ENCODE assay signal across 11 cellular contexts in genomic region chrX:45714864-45715263, GRCh38.
DNase-seq lines count a peak whose midpoint lies in the region; ATAC-seq, FAIRE-seq and TF ChIP-seq lines count a peak whose summit lies in the region.
"Had no signal": no experiment of that assay in that cellular context is flagged by ENCODE, and none has a peak within 500 bp of the region (broad histone marks: within the 10 kb centered on the region; RNA-seq: fewer than 3 reads in every experiment).

No MANE protein-coding gene starts in this region.

- peaks cover 29% of the 10 kb centered on the region for H3K4me1 ChIP-seq in RWPE2 (ENCODE audit: insufficient read depth, poor library complexity, severe bottlenecking)

- no peak for TF ChIP-seq CTCF in RWPE2 (IDR thresholded peaks at IDR 0.05; ENCODE audit: poor library complexity, severe bottlenecking)

- no peak for TF ChIP-seq POLR2A in GM12892 (IDR thresholded peaks at IDR 0.05; ENCODE audit: low read depth, low read length)

- FAIRE-seq in GM12892 (lab: Jason Lieb, UNC): peak; percentile 5
- FAIRE-seq: islet of Langerhans had no signal

- no peaks in the 10 kb centered on the region for H3K9me3 ChIP-seq in RWPE2 (ENCODE audit: severe bottlenecking)

- 0 out of 3 replicates have a peak, but pooled peaks have one; percentile 11 for ATAC-seq in RWPE2 (ENCODE audit: low read depth)
- ATAC-seq in HG03521 (IDR thresholded peaks at IDR 0.05; ENCODE audit: unreplicated experiment): no peak

- H3K36me3 ChIP-seq in RWPE2 (ENCODE audit: low read depth): no peaks in the 10 kb centered on the region

- H3K4me3 ChIP-seq in RWPE2 (ENCODE audit: severe bottlenecking): no peak overlapping the region

- no peaks in the 10 kb centered on the region for H3K27me3 ChIP-seq in RWPE2 (ENCODE audit: insufficient read depth, poor library complexity, severe bottlenecking)

- peak overlapping the region; percentile 99 for H3K27ac ChIP-seq in RWPE2 (ENCODE audit: poor library complexity, severe bottlenecking)

- DNase-seq in A172 (ENCODE audit: low spot score): peak; percentile 92
- no peak for DNase-seq in GM12892 (ENCODE audit: insufficient read length)
- DNase-seq in RWPE2 (ENCODE audit: low spot score): no peak
- DNase-seq in glomerular visceral epithelial cell (ENCODE audit: extremely low spot score): peak; percentile 47
- DNase-seq in NCI-H1105 treated with DMSO at 0.1 percent for 48 hours (lab: John Stamatoyannopoulos, UW): no peak
- no peak for DNase-seq in NCI-H510A treated with DMSO at 0.1 percent for 48 hours (lab: John Stamatoyannopoulos, UW)
- DNase-seq in NCI-H1092 (lab: John Stamatoyannopoulos, UW): no peak
- DNase-seq: activated naive CD4-positive, alpha-beta T cell treated with anti-CD3 and anti-CD28 coated beads, Interleukin-2, amount 10 ng/mL, durations not matched to agents 7 days and 5 days; NCI-H82 had no signal

Comparison
In these comparisons a context has a peak if more than half of its experiments do, and no peak if none do; other contexts are left out.
1. DNase-seq: peak in A172 (single experiment) and glomerular visceral epithelial cell (single experiment); none in GM12892 (single experiment), RWPE2 (single experiment), NCI-H1105 treated with DMSO at 0.1 percent for 48 hours (single experiment), NCI-H510A treated with DMSO at 0.1 percent for 48 hours (single experiment) and NCI-H1092 (single experiment).